In the genomic region with DNA sequence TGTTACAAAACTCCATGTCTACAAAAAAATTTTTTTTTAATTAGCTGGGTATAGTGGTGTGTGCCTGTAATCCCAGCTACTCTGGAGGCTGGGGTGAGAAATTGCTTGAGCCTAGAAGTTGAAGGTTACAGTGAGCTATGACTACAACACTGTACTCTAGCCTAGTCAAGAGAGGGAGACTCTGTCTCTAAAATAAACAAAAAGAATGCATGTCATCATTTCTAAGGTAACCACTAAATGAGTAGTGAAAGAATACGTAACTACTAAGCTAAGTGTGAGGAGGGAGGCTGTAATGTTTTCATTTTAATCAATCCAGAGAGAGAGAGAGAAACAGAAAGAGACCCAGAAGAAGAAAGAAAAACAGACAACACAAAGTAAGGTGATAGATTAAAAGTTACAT, we compare ENCODE assay signal across 1 cellular context.
TF ChIP-seq lines count a peak whose summit lies in the region.

No MANE protein-coding gene starts in this region.

TF ChIP-seq in HepG2, 621 proteins besides CTCF, POLR2A, EP300 and RAD21:
- 0 out of 2 replicates have a peak, but pooled peaks have one; percentile 4 for TF ChIP-seq ATF7 (IDR thresholded peaks at IDR 0.05)
- TF ChIP-seq ATF7 (CRISPR knock-in tag; IDR thresholded peaks at IDR 0.05), result no peak
- TF ChIP-seq NFYC (CRISPR knock-in tag; IDR thresholded peaks at IDR 0.05), result no peak
- TF ChIP-seq ZMAT3 (CRISPR knock-in tag; conservative IDR thresholded peaks at IDR 0.05), result no peak
